11 cellular contexts compared by ENCODE assay signal in genomic region chr1:201310986-201311355, GRCh38. TPM values are rescaled to one million over a fixed set of nuclear protein-coding genes. Genes with fewer than 3 reads are reported as not detected.
DNase-seq lines count a peak whose midpoint lies in the region; TF ChIP-seq lines count a peak whose summit lies in the region.
"Had no signal": no experiment of that assay in that cellular context is flagged by ENCODE, and none has a peak within 500 bp of the region (broad histone marks: within the 10 kb centered on the region; RNA-seq: fewer than 3 reads in every experiment).

No MANE protein-coding gene starts in this region.

- H3K36me3 ChIP-seq in colonic mucosa = no peaks in the 10 kb centered on the region
- H3K36me3 ChIP-seq in subcutaneous abdominal adipose tissue (ENCODE audit: control insufficient read depth in 5 of 5, insufficient read depth in 5 of 5, low read length in 5 of 5) = no peaks in the 10 kb centered on the region
- H3K36me3 ChIP-seq in testis (ENCODE audit: low read depth, missing control alignments) = no peaks in the 10 kb centered on the region

- H3K27ac ChIP-seq in colonic mucosa (no peak overlapping the region), subcutaneous abdominal adipose tissue (ENCODE audit: low read depth, low read length) (peak overlapping the region; percentile 16), testis (no peak overlapping the region)
- H3K27ac ChIP-seq: 22Rv1 had no signal

- TF ChIP-seq CTCF in colonic mucosa (IDR thresholded peaks at IDR 0.05) (no peak), testis (IDR thresholded peaks at IDR 0.05) (no peak)

- DNase-seq in DMS53 (lab: John Stamatoyannopoulos, UW) = peak; percentile 24
- DNase-seq in DMS53 treated with DMSO at 0.1 percent for 48 hours (lab: John Stamatoyannopoulos, UW; ENCODE audit: unreplicated experiment) = no peak
- DNase-seq in NCI-H446 (lab: John Stamatoyannopoulos, UW) = peak; percentile 84 to 93
- DNase-seq in colonic mucosa = peak; percentile 39
- no peak for DNase-seq in activated CD4-positive, alpha-beta T cell treated with anti-CD3 and anti-CD28 coated beads, Interleukin-2, amount 50 U/mL, for 4 hours
- no peak for DNase-seq in testis
- DNase-seq in activated CD4-positive, alpha-beta T cell treated with anti-CD3 and anti-CD28 coated beads, Interleukin-2, amount 10 ng/mL, durations not matched to agents 24 days and 14 days = no peak
- DNase-seq: activated CD4-positive, alpha-beta T cell treated with anti-CD3 and anti-CD28 coated beads for 48 hours; amniotic stem cell had no signal

- no peak overlapping the region for H3K27ac Mint-ChIP-seq in activated CD4-positive, alpha-beta T cell treated with anti-CD3 and anti-CD28 coated beads, Interleukin-2, amount 10 ng/mL, durations not matched to agents 24 days and 14 days

- H3K9ac ChIP-seq in colonic mucosa (ENCODE audit: low read depth in 2 of 2, low read length in 2 of 2) (no peak overlapping the region), subcutaneous abdominal adipose tissue (ENCODE audit: low read length in 5 of 5) (no peak overlapping the region)

- H3K27me3 ChIP-seq in colonic mucosa (no peaks in the 10 kb centered on the region), subcutaneous abdominal adipose tissue (ENCODE audit: control insufficient read depth in 5 of 5, insufficient read depth in 4 of 5, low read length in 5 of 5) (peaks cover 0 to 13% (median 0%) of the 10 kb centered on the region in 5 donors), testis (no peaks in the 10 kb centered on the region)

- no peak overlapping the region for H3K4me3 Mint-ChIP-seq in activated CD4-positive, alpha-beta T cell treated with anti-CD3 and anti-CD28 coated beads, Interleukin-2, amount 10 ng/mL, durations not matched to agents 24 days and 14 days

- H3K4me1 Mint-ChIP-seq in activated CD4-positive, alpha-beta T cell treated with anti-CD3 and anti-CD28 coated beads, Interleukin-2, amount 10 ng/mL, durations not matched to agents 24 days and 14 days = peaks cover 4% of the 10 kb centered on the region

- intact Hi-C loops in colonic mucosa (cut with DNase I) = no loop called here
- intact Hi-C loops in testis (cut with DNase I; ENCODE audit: low total_unique reads) = no loop called here
- intact Hi-C loops in activated CD4-positive, alpha-beta T cell treated with anti-CD3 and anti-CD28 coated beads, Interleukin-2, amount 10 ng/mL, durations not matched to agents 24 days and 14 days (cut with micrococcal nuclease) = no loop called here

- TF ChIP-seq POLR2A in testis (IDR thresholded peaks at IDR 0.05) = no peak

- WGBS in testis, 2 donors = 69 to 76% methylated on average over 3 to 4 of the region's 4 CpGs

- no peaks in the 10 kb centered on the region for H3K9me3 ChIP-seq in colonic mucosa
- no peaks in the 10 kb centered on the region for H3K9me3 ChIP-seq in subcutaneous abdominal adipose tissue (ENCODE audit: control insufficient read depth in 5 of 5, low read length in 5 of 5)
- H3K9me3 ChIP-seq in testis = no peaks in the 10 kb centered on the region

- H3K4me3 ChIP-seq in colonic mucosa (no peak overlapping the region), subcutaneous abdominal adipose tissue (ENCODE audit: low read depth in 1 of 5, low read length in 5 of 5) (peak overlapping the region in 1 of 5 donors; percentile 32), testis (no peak overlapping the region)

- peaks cover 20% of the 10 kb centered on the region for H3K27me3 Mint-ChIP-seq in activated CD4-positive, alpha-beta T cell treated with anti-CD3 and anti-CD28 coated beads, Interleukin-2, amount 10 ng/mL, durations not matched to agents 24 days and 14 days

- H3K9me3 Mint-ChIP-seq in activated CD4-positive, alpha-beta T cell treated with anti-CD3 and anti-CD28 coated beads, Interleukin-2, amount 10 ng/mL, durations not matched to agents 24 days and 14 days = no peaks in the 10 kb centered on the region

- H3K36me3 Mint-ChIP-seq in activated CD4-positive, alpha-beta T cell treated with anti-CD3 and anti-CD28 coated beads, Interleukin-2, amount 10 ng/mL, durations not matched to agents 24 days and 14 days (ENCODE audit: low read depth) = no peaks in the 10 kb centered on the region

- H3K4me1 ChIP-seq in colonic mucosa (peaks cover 17% of the 10 kb centered on the region), subcutaneous abdominal adipose tissue (ENCODE audit: control insufficient read depth in 5 of 5, insufficient read depth in 5 of 5, low read length in 5 of 5) (peaks cover 8 to 54% (median 33%) of the 10 kb centered on the region in 5 donors), testis (peaks cover 6% of the 10 kb centered on the region)

RNA-seq across cellular contexts. Expression of gene PKP1, which starts 27.7 kb away (rescaled TPM):
- total RNA-seq in colonic mucosa = under 1 TPM; 0.54 to 0.74 TPM
- total RNA-seq in testis = under 1 TPM; 0.50 to 0.63 TPM
- polyA plus RNA-seq in testis (ENCODE audit: insufficient read depth, low read depth, low replicate concordance) = 0.11 TPM
- total RNA-seq in activated CD4-positive, alpha-beta T cell treated with anti-CD3 and anti-CD28 coated beads, Interleukin-2, amount 10 ng/mL, durations not matched to agents 24 days and 14 days = not detected in 2 replicates

Comparison
In these comparisons a context has a peak if more than half of its experiments do, and no peak if none do; other contexts are left out.
1. DNase-seq: peak in DMS53 (single experiment), NCI-H446 (2 of 2) and colonic mucosa (single experiment); none in DMS53 treated with DMSO at 0.1 percent for 48 hours (single experiment), activated CD4-positive, alpha-beta T cell treated with anti-CD3 and anti-CD28 coated beads, Interleukin-2, amount 50 U/mL, for 4 hours (0 of 2), testis (single experiment) and activated CD4-positive, alpha-beta T cell treated with anti-CD3 and anti-CD28 coated beads, Interleukin-2, amount 10 ng/mL, durations not matched to agents 24 days and 14 days (single experiment).